ENCODE assay signal across 14 cellular contexts in genomic region chr6:157942351-157942750, GRCh38. TPM values are rescaled to one million over a fixed set of nuclear protein-coding genes. Genes with fewer than 3 reads are reported as not detected.
A peak's percentile ranks its signal among the peaks of the same experiment; 100 is the strongest.
DNase-seq lines count a peak whose midpoint lies in the region; ATAC-seq, FAIRE-seq and TF ChIP-seq lines count a peak whose summit lies in the region.
"Had no signal": no experiment of that assay in that cellular context is flagged by ENCODE, and none has a peak within 500 bp of the region (broad histone marks: within the 10 kb centered on the region; RNA-seq: fewer than 3 reads in every experiment).

No MANE protein-coding gene starts in this region.

- no peak overlapping the region; a peak in 1 of 4 replicates for H3K9ac ChIP-seq in K562 (ENCODE audit: insufficient read depth in 1 of 2, low read depth in 2 of 2, low read length in 2 of 2)

- H3K36me3 ChIP-seq in K562 (ENCODE audit: control insufficient read depth, insufficient read depth, low read length) (peaks cover 87% of the 10 kb centered on the region), upper lobe of right lung (peaks cover 67% of the 10 kb centered on the region)

- no peaks in the 10 kb centered on the region for H3K9me1 ChIP-seq in K562 (ENCODE audit: control insufficient read depth, insufficient read depth, low read length)

- TF ChIP-seq CTCF in K562 (IDR thresholded peaks at IDR 0.05 in 2 of 3, conservative IDR thresholded peaks at IDR 0.05 in 1 of 3; ENCODE audit: insufficient read depth in 2 of 3, low read depth in 1 of 3, low read length in 3 of 3): no peak
- no peak for TF ChIP-seq CTCF in glutamatergic neuron (IDR thresholded peaks at IDR 0.05; ENCODE audit: partially characterized antibody, unreplicated experiment)
- TF ChIP-seq CTCF in upper lobe of right lung (IDR thresholded peaks at IDR 0.05): no peak

- no peak overlapping the region for H3K4me3 Mint-ChIP-seq in stimulated activated naive CD8-positive, alpha-beta T cell treated with anti-CD3 and anti-CD28 coated beads, Interleukin-15, Interleukin-2, amounts not matched to agents 100 ng/mL and 50 ng/mL, for 24 hours
- no peak overlapping the region for H3K4me3 Mint-ChIP-seq in stimulated activated naive CD8-positive, alpha-beta T cell treated with anti-CD3 and anti-CD28 coated beads, Interleukin-15, amount 100 ng/mL, for 72 hours
- H3K4me3 Mint-ChIP-seq in glutamatergic neuron (ENCODE audit: unreplicated experiment): no peak overlapping the region

- no peaks in the 10 kb centered on the region for H4K20me1 ChIP-seq in K562 (replicated peaks; ENCODE audit: control insufficient read depth, insufficient read depth, low read length)

- H3K9me3 Mint-ChIP-seq in stimulated activated naive CD8-positive, alpha-beta T cell treated with anti-CD3 and anti-CD28 coated beads, Interleukin-15, Interleukin-2, amounts not matched to agents 100 ng/mL and 50 ng/mL, for 24 hours: no peaks in the 10 kb centered on the region
- peaks cover 0 to 7% of the 10 kb centered on the region in 2 donors for H3K9me3 Mint-ChIP-seq in stimulated activated naive CD8-positive, alpha-beta T cell treated with anti-CD3 and anti-CD28 coated beads, Interleukin-15, amount 100 ng/mL, for 72 hours
- H3K9me3 Mint-ChIP-seq in glutamatergic neuron (ENCODE audit: unreplicated experiment): peaks cover 7% of the 10 kb centered on the region

- no peak overlapping the region for H3K27ac ChIP-seq in K562 (ENCODE audit: extremely low read depth, low read depth, low read length)
- no peak overlapping the region for H3K27ac ChIP-seq in upper lobe of right lung
- H3K27ac ChIP-seq: C4-2B, Peyer's patch had no signal

- ATAC-seq in stimulated activated naive CD8-positive, alpha-beta T cell treated with anti-CD3 and anti-CD28 coated beads, Interleukin-15, amount 100 ng/mL, for 72 hours: no peak
- ATAC-seq in K562 (no peak), upper lobe of right lung (peak; percentile 9), HG03025 (IDR thresholded peaks at IDR 0.05; ENCODE audit: low FRiP score, unreplicated experiment) (no peak)

- CTCF ChIA-PET in K562 (lab: Yijun Ruan, JAX; ENCODE audit: low intra/inter-chr PET ratio) (no interaction called here), HEK293T (lab: Yijun Ruan, JAX) (no interaction called here)

- intact Hi-C loops in K562 (cut with micrococcal nuclease): loop anchor here (10.0 kb wide), 1 partner anchor 628 kb away; no protein-coding TSS in a partner anchor
- intact Hi-C loops in upper lobe of right lung (cut with DNase I): no loop called here

- H3K4me1 ChIP-seq in K562 (replicated peaks in 1 of 2; ENCODE audit: control insufficient read depth in 2 of 2, insufficient read depth in 2 of 2, low read length in 2 of 2) (peaks cover 0 to 6% of the 10 kb centered on the region in 2 experiments; a peak in 3 of 5 replicates), upper lobe of right lung (no peaks in the 10 kb centered on the region)

- H3K27me3 Mint-ChIP-seq in stimulated activated naive CD8-positive, alpha-beta T cell treated with anti-CD3 and anti-CD28 coated beads, Interleukin-15, Interleukin-2, amounts not matched to agents 100 ng/mL and 50 ng/mL, for 24 hours: no peaks in the 10 kb centered on the region
- no peaks in the 10 kb centered on the region for H3K27me3 Mint-ChIP-seq in stimulated activated naive CD8-positive, alpha-beta T cell treated with anti-CD3 and anti-CD28 coated beads, Interleukin-15, amount 100 ng/mL, for 72 hours
- H3K27me3 Mint-ChIP-seq in glutamatergic neuron (ENCODE audit: unreplicated experiment): peaks cover 2% of the 10 kb centered on the region

- peaks cover 98% of the 10 kb centered on the region for H3K36me3 Mint-ChIP-seq in stimulated activated naive CD8-positive, alpha-beta T cell treated with anti-CD3 and anti-CD28 coated beads, Interleukin-15, Interleukin-2, amounts not matched to agents 100 ng/mL and 50 ng/mL, for 24 hours (ENCODE audit: low read depth)
- H3K36me3 Mint-ChIP-seq in glutamatergic neuron (ENCODE audit: unreplicated experiment): peaks cover 17% of the 10 kb centered on the region

- TF ChIP-seq POLR2A in K562 (conservative IDR thresholded peaks at IDR 0.05): no peak

- in situ Hi-C loops in K562 (cut with MboI): no loop called here

- peak overlapping the region; percentile 10 for H3K27ac Mint-ChIP-seq in stimulated activated naive CD8-positive, alpha-beta T cell treated with anti-CD3 and anti-CD28 coated beads, Interleukin-15, Interleukin-2, amounts not matched to agents 100 ng/mL and 50 ng/mL, for 24 hours
- peak overlapping the region in 1 of 2 donors; percentile 77 for H3K27ac Mint-ChIP-seq in stimulated activated naive CD8-positive, alpha-beta T cell treated with anti-CD3 and anti-CD28 coated beads, Interleukin-15, amount 100 ng/mL, for 72 hours
- H3K27ac Mint-ChIP-seq in glutamatergic neuron (ENCODE audit: unreplicated experiment): peak overlapping the region; percentile 26

- TF ChIP-seq RAD21 in K562 (CRISPR knock-in tag; conservative IDR thresholded peaks at IDR 0.05 in 1 of 2, IDR thresholded peaks at IDR 0.05 in 1 of 2): no peak

- H3K4me2 ChIP-seq in K562 (ENCODE audit: insufficient read depth, low read length): no peak overlapping the region

- H3K27me3 ChIP-seq in K562 (ENCODE audit: control insufficient read depth in 2 of 2, insufficient read depth in 2 of 2, low read length in 2 of 2) (no peaks in the 10 kb centered on the region), upper lobe of right lung (no peaks in the 10 kb centered on the region)
- H3K27me3 ChIP-seq: Peyer's patch had no signal

- WGBS in K562 (ENCODE audit: insufficient coverage, low coverage, missing lambda C conversion rate): 94% methylated on average over 14 of the region's 14 CpGs

- no peaks in the 10 kb centered on the region for H3K9me3 ChIP-seq in K562 (replicated peaks; ENCODE audit: control insufficient read depth, insufficient read depth, low read depth, low read length)
- no peaks in the 10 kb centered on the region for H3K9me3 ChIP-seq in upper lobe of right lung
- H3K9me3 ChIP-seq: Peyer's patch had no signal

- POLR2A ChIA-PET in K562 (lab: Yijun Ruan, JAX) (interaction anchor here (1.1 to 1.2 kb wide), 2 partner anchors 12 to 16 kb away, joined by 3 to 4 read pairs; no protein-coding TSS in a partner anchor), HEK293T (lab: Yijun Ruan, JAX) (no interaction called here)

- no TSS peak for BruUV-seq in K562 (replicated peaks; lab: Mats Ljungman, UMichigan)

- FAIRE-seq in K562 (lab: Jason Lieb, UNC): no peak

- no peak overlapping the region for H3K4me3 ChIP-seq in K562
- no peak overlapping the region for H3K4me3 ChIP-seq in upper lobe of right lung
- H3K4me3 ChIP-seq: Peyer's patch had no signal

- peaks cover 53% of the 10 kb centered on the region for H3K4me1 Mint-ChIP-seq in stimulated activated naive CD8-positive, alpha-beta T cell treated with anti-CD3 and anti-CD28 coated beads, Interleukin-15, Interleukin-2, amounts not matched to agents 100 ng/mL and 50 ng/mL, for 24 hours (ENCODE audit: low read depth)
- H3K4me1 Mint-ChIP-seq in stimulated activated naive CD8-positive, alpha-beta T cell treated with anti-CD3 and anti-CD28 coated beads, Interleukin-15, amount 100 ng/mL, for 72 hours: peaks cover 71% of the 10 kb centered on the region
- H3K4me1 Mint-ChIP-seq in glutamatergic neuron (ENCODE audit: low read depth, unreplicated experiment): peaks cover 11% of the 10 kb centered on the region

- H2AFZ ChIP-seq in K562 (ENCODE audit: low read depth, low read length): no peak overlapping the region

- no peaks in the 10 kb centered on the region for H3K79me2 ChIP-seq in K562 (ENCODE audit: control insufficient read depth, insufficient read depth, low read length)

- no peak for DNase-seq in stimulated activated naive CD8-positive, alpha-beta T cell treated with anti-CD3 and anti-CD28 coated beads, Interleukin-15, amount 100 ng/mL, for 72 hours
- DNase-seq in K562 (ENCODE audit: extremely low read depth in 1 of 4, low spot score in 3 of 4) (no peak), glutamatergic neuron (no peak), upper lobe of right lung (no peak), AG08396 (ENCODE audit: low spot score) (no peak), HEK293T (ENCODE audit: extremely low spot score) (no peak)
- DNase-seq: DMS79 treated with DMSO at 0.1 percent for 48 hours; NCI-H1436 treated with DMSO at 0.1 percent for 48 hours; NCI-H2029; NK-92 treated with Interleukin-12 subunit alpha and Interleukin-12 subunit beta, amount 100 ng/mL, for 24 hours; Peyer's patch had no signal

- no peak for TF ChIP-seq EP300 in K562 (IDR thresholded peaks at IDR 0.05; ENCODE audit: low read length)

TF ChIP-seq in K562, 482 proteins besides CTCF, POLR2A, EP300 and RAD21:
- peak; percentile 94 for TF ChIP-seq RBM22 (IDR thresholded peaks at IDR 0.05; ENCODE audit: low read depth, low read length, poor library complexity, severe bottlenecking)
- TF ChIP-seq POLR2G (IDR thresholded peaks at IDR 0.05; ENCODE audit: low read depth, low read length): peak; percentile 52
- TF ChIP-seq ETS2 (tag; IDR thresholded peaks at IDR 0.05; ENCODE audit: borderline replicate concordance, poor library complexity, severe bottlenecking): no peak
TF ChIP-seq in K562: peak in this region for 2.

TF ChIP-seq in HEK293T, 16 proteins besides CTCF, POLR2A, EP300 and RAD21:
- no peak for TF ChIP-seq L3MBTL2 (conservative IDR thresholded peaks at IDR 0.05)
- TF ChIP-seq ARNT (IDR thresholded peaks at IDR 0.05): no peak
- TF ChIP-seq BHLHE40 (IDR thresholded peaks at IDR 0.05; ENCODE audit: borderline replicate concordance): no peak

RNA-seq across cellular contexts. Expression of gene SYNJ2, which starts 39.3 kb away (rescaled TPM):
- total RNA-seq in K562 (2011; cell fraction: chromatin; rRNA removed; ENCODE audit: low replicate concordance): 70.0 and 111 TPM in 2 replicates
- total RNA-seq in K562 (2011; cell fraction: nucleolus; rRNA removed): 56.6 and 62.9 TPM in 2 replicates
- 49.5 and 50.1 TPM in 2 replicates for total RNA-seq in K562 (2011; cell fraction: nucleoplasm; rRNA removed)
- 15.7 and 17.8 TPM in 2 replicates for total RNA-seq in K562 (2014; rRNA removed)
- 19.5 and 22.7 TPM in 2 replicates for total RNA-seq in K562 (2014; rRNA removed; fragmentation: Illumina TruSeq; extraction: Trizol)
- total RNA-seq in K562 (2015; rRNA removed; fragmentation: Illumina TruSeq; extraction: Trizol): 12.5 and 13.6 TPM in 2 replicates
- total RNA-seq in K562 (2021): 24.7 and 27.7 TPM in 2 replicates
- 17.1 and 21.6 TPM in 2 replicates for polyA plus RNA-seq in K562 (2011; rRNA removed)
- polyA plus RNA-seq in K562 (2011; cell fraction: cytosol; rRNA removed): 18.3 and 24.0 TPM in 2 replicates
- 28.6 and 33.9 TPM in 2 replicates for polyA plus RNA-seq in K562 (2011; cell fraction: nucleus; rRNA removed)
- polyA plus RNA-seq in K562 (2012): 15.0 and 17.4 TPM in 2 replicates
- 22.9 and 26.1 TPM in 2 replicates for polyA plus RNA-seq in K562 (2014; fragmentation: Illumina TruSeq; extraction: Trizol)
- polyA plus RNA-seq in K562 (2014; fragmentation: Nextera tagmentation; extraction: Ambion mirVana): 1 to 10 TPM; 3.0 to 3.3 TPM
- polyA plus RNA-seq in K562 (2014; rRNA removed): 13.7 and 16.9 TPM in 2 replicates
- 24.2 and 30.1 TPM in 2 replicates for polyA minus RNA-seq in K562 (2011; rRNA and poly(A)+ RNA removed)
- 19.8 and 20.9 TPM in 2 replicates for polyA minus RNA-seq in K562 (2011; cell fraction: cytosol; rRNA and poly(A)+ RNA removed)
- polyA minus RNA-seq in K562 (2011; cell fraction: nucleus; rRNA and poly(A)+ RNA removed): 18.7 and 22.3 TPM in 2 replicates
- total RNA-seq in glutamatergic neuron (ENCODE audit: unreplicated experiment): 2.4 TPM
- total RNA-seq in upper lobe of right lung: 7.2 TPM
